Comparison of ENCODE assay signal across 20 cellular contexts in genomic region chr10:90674461-90674860, GRCh38.
"Had no signal": no experiment of that assay in that cellular context is flagged by ENCODE, and none has a peak within 500 bp of the region (broad histone marks: within the 10 kb centered on the region; RNA-seq: fewer than 3 reads in every experiment).

No MANE protein-coding gene starts in this region.

- ATAC-seq: activated CD8-positive, alpha-beta T cell treated with anti-CD3 and anti-CD28 coated beads, Interleukin-2, amount 10 ng/mL, durations not matched to agents 7 days and 5 days; esophagus mucosa; left colon; lower lobe of right lung; natural killer cell treated with Interleukin-12 subunit alpha and Interleukin-12 subunit beta and Interleukin-15 and Interleukin-18, amount 100 ng/mL, for 72 hours; sciatic nerve had no signal

- H3K36me3 ChIP-seq: lower lobe of right lung, neutrophil, spleen, tibial nerve, uterus had no signal

- H3K27ac ChIP-seq: hepatocyte, lower lobe of right lung, neutrophil, spleen, uterus had no signal

- H3K27ac Mint-ChIP-seq: activated CD4-positive, alpha-beta T cell treated with anti-CD3 and anti-CD28 coated beads, Interleukin-2, amount 10 ng/mL, durations not matched to agents 7 days and 5 days; activated CD8-positive, alpha-beta T cell treated with anti-CD3 and anti-CD28 coated beads, Interleukin-2, amount 10 ng/mL, durations not matched to agents 7 days and 5 days; activated naive CD4-positive, alpha-beta T cell treated with anti-CD3 and anti-CD28 coated beads for 36 hours; activated T-cell treated with anti-CD3 and anti-CD28 coated beads, Interleukin-2, amount 50 U/mL, for 24 hours; activated T-helper 2 cell treated with anti-CD3 and anti-CD28 coated beads, Interferon-gamma antibody, Interleukin-2, Interleukin-4, amounts not matched to agents 10 μg/mL and 5 μg/mL and 100 μg/mL, durations not matched to agents 14 hours and 24 hours and 36 hours; mesothelial cell of epicardium; natural killer cell treated with Interleukin-12 subunit alpha and Interleukin-12 subunit beta and Interleukin-15 and Interleukin-18, amount 100 ng/mL, for 72 hours had no signal

- H3K79me2 ChIP-seq: hepatocyte had no signal

- H3K9me3 ChIP-seq: lower lobe of right lung, neutrophil, spleen, tibial nerve, uterus had no signal

- H3K4me1 ChIP-seq: lower lobe of right lung, spleen, uterus had no signal

- H3K4me3 Mint-ChIP-seq: activated CD4-positive, alpha-beta T cell treated with anti-CD3 and anti-CD28 coated beads, Interleukin-2, amount 10 ng/mL, durations not matched to agents 7 days and 5 days; activated CD8-positive, alpha-beta T cell treated with anti-CD3 and anti-CD28 coated beads, Interleukin-2, amount 10 ng/mL, durations not matched to agents 7 days and 5 days; activated naive CD4-positive, alpha-beta T cell treated with anti-CD3 and anti-CD28 coated beads for 36 hours; activated T-cell treated with anti-CD3 and anti-CD28 coated beads, Interleukin-2, amount 50 U/mL, for 24 hours; mesothelial cell of epicardium; natural killer cell treated with Interleukin-12 subunit alpha and Interleukin-12 subunit beta and Interleukin-15 and Interleukin-18, amount 100 ng/mL, for 72 hours had no signal

- H3K27me3 ChIP-seq: neutrophil, spleen, tibial nerve, uterus had no signal

- H3K9me3 Mint-ChIP-seq: activated CD4-positive, alpha-beta T cell treated with anti-CD3 and anti-CD28 coated beads, Interleukin-2, amount 10 ng/mL, durations not matched to agents 7 days and 5 days; activated naive CD4-positive, alpha-beta T cell treated with anti-CD3 and anti-CD28 coated beads for 36 hours; activated T-cell treated with anti-CD3 and anti-CD28 coated beads, Interleukin-2, amount 50 U/mL, for 24 hours; activated T-helper 2 cell treated with anti-CD3 and anti-CD28 coated beads, Interferon-gamma antibody, Interleukin-2, Interleukin-4, amounts not matched to agents 10 μg/mL and 5 μg/mL and 100 μg/mL, durations not matched to agents 14 hours and 24 hours and 36 hours; mesothelial cell of epicardium; natural killer cell treated with Interleukin-12 subunit alpha and Interleukin-12 subunit beta and Interleukin-15 and Interleukin-18, amount 100 ng/mL, for 72 hours had no signal

- H3K4me1 Mint-ChIP-seq: activated CD4-positive, alpha-beta T cell treated with anti-CD3 and anti-CD28 coated beads, Interleukin-2, amount 10 ng/mL, durations not matched to agents 7 days and 5 days; mesothelial cell of epicardium had no signal

- H3K4me2 ChIP-seq: hepatocyte had no signal

- H3K4me3 ChIP-seq: hepatocyte, lower lobe of right lung, spleen, tibial nerve, uterus had no signal

- H3K36me3 Mint-ChIP-seq: mesothelial cell of epicardium; natural killer cell treated with Interleukin-12 subunit alpha and Interleukin-12 subunit beta and Interleukin-15 and Interleukin-18, amount 100 ng/mL, for 72 hours had no signal

- DNase-seq: activated CD4-positive, alpha-beta T cell treated with anti-CD3 and anti-CD28 coated beads, Interleukin-2, amount 10 ng/mL, durations not matched to agents 7 days and 5 days; activated CD8-positive, alpha-beta T cell treated with anti-CD3 and anti-CD28 coated beads, Interleukin-2, amount 10 ng/mL, durations not matched to agents 7 days and 5 days; activated naive CD4-positive, alpha-beta T cell treated with anti-CD3 and anti-CD28 coated beads for 36 hours; activated T-cell treated with anti-CD3 and anti-CD28 coated beads, Interleukin-2, amount 50 U/mL, for 24 hours; anterior cingulate cortex; cerebellar nuclear complex; cortex of kidney; left colon; lower lobe of right lung; spleen; stimulated activated naive CD4-positive, alpha-beta T cell; uterus had no signal

- H3K27me3 Mint-ChIP-seq: natural killer cell treated with Interleukin-12 subunit alpha and Interleukin-12 subunit beta and Interleukin-15 and Interleukin-18, amount 100 ng/mL, for 72 hours had no signal

- H2AFZ ChIP-seq: hepatocyte had no signal
